ENCODE assay signal across 16 cellular contexts in genomic region chr11:17986711-17987220, GRCh38. TPM values are rescaled to one million over a fixed set of nuclear protein-coding genes. Genes with fewer than 3 reads are reported as not detected.
A peak's percentile ranks its signal among the peaks of the same experiment; 100 is the strongest.
DNase-seq lines count a peak whose midpoint lies in the region; ATAC-seq, FAIRE-seq and TF ChIP-seq lines count a peak whose summit lies in the region.
"Had no signal": no experiment of that assay in that cellular context is flagged by ENCODE, and none has a peak within 500 bp of the region (broad histone marks: within the 10 kb centered on the region; RNA-seq: fewer than 3 reads in every experiment).

No MANE protein-coding gene starts in this region.

- no peaks in the 10 kb centered on the region for H3K27me3 ChIP-seq in H9 (ENCODE audit: insufficient read depth, low read length)
- no peaks in the 10 kb centered on the region for H3K27me3 ChIP-seq in tibial artery

- no peak overlapping the region for H3K23ac ChIP-seq in H9 (ENCODE audit: insufficient read length, low read depth, low read length)

- H3K27ac ChIP-seq in H9 (ENCODE audit: insufficient read length, low read depth, low read length) (no peak overlapping the region), tibial artery (peak overlapping the region; percentile 29 to 49)
- H3K27ac ChIP-seq: prostate gland had no signal

- no peaks in the 10 kb centered on the region for H3K79me1 ChIP-seq in H9 (ENCODE audit: insufficient read depth, low read depth, low read length, poor library complexity, severe bottlenecking)

- H3K4ac ChIP-seq in H9 (ENCODE audit: low read depth, low read length): no peak overlapping the region

- H4K5ac ChIP-seq in H9 (ENCODE audit: insufficient read length, low read depth, low read length): no peak overlapping the region

- H3K56ac ChIP-seq in H9 (ENCODE audit: insufficient read length, low read depth, low read length): no peak overlapping the region

- H2BK12ac ChIP-seq in H9 (ENCODE audit: insufficient read length, low read depth, low read length): no peak overlapping the region

- no peak overlapping the region for H3K14ac ChIP-seq in H9 (ENCODE audit: insufficient read depth, low read length)

- H3K9me3 ChIP-seq in H9 (ENCODE audit: control insufficient read depth, low read depth, low read length) (no peaks in the 10 kb centered on the region), tibial artery (no peaks in the 10 kb centered on the region)
- H3K9me3 ChIP-seq: prostate gland had no signal

- no peak overlapping the region for H3K27ac Mint-ChIP-seq in H9
- no peak overlapping the region for H3K27ac Mint-ChIP-seq in activated T-helper 17 cell treated with anti-CD3 and anti-CD28 coated beads, Interleukin-2, amount 50 U/mL, for 72 hours

- H2BK20ac ChIP-seq in H9 (ENCODE audit: low read depth, low read length, poor library complexity, severe bottlenecking): no peak overlapping the region

- H3K9me3 Mint-ChIP-seq in H9: no peaks in the 10 kb centered on the region
- H3K9me3 Mint-ChIP-seq in activated T-helper 17 cell treated with anti-CD3 and anti-CD28 coated beads, Interleukin-2, amount 50 U/mL, for 72 hours: no peaks in the 10 kb centered on the region
- H3K9me3 Mint-ChIP-seq: central memory CD8-positive, alpha-beta T cell had no signal

- H2AK5ac ChIP-seq in H9 (ENCODE audit: insufficient read length, low read length): no peak overlapping the region

- no peak for FAIRE-seq in urothelium cell line (lab: Jason Lieb, UNC)

- no peak overlapping the region for H2BK15ac ChIP-seq in H9 (ENCODE audit: low read depth, low read length)

- ATAC-seq in left colon: peak; percentile 98
- no peak for ATAC-seq in activated T-helper 17 cell treated with anti-CD3 and anti-CD28 coated beads, Interleukin-2, amount 50 U/mL, for 72 hours (replicated peaks)

- no peaks in the 10 kb centered on the region for H3K4me1 Mint-ChIP-seq in H9
- peaks cover 1% of the 10 kb centered on the region for H3K4me1 Mint-ChIP-seq in activated T-helper 17 cell treated with anti-CD3 and anti-CD28 coated beads, Interleukin-2, amount 50 U/mL, for 72 hours

- 0 out of 3 replicates have a peak, but pooled peaks have one; percentile 24 for TF ChIP-seq CTCF in H9 (conservative IDR thresholded peaks at IDR 0.05)
- TF ChIP-seq CTCF in astrocyte of the spinal cord (IDR thresholded peaks at IDR 0.05; ENCODE audit: low read depth, low read length): peak; percentile 21
- no peak for TF ChIP-seq CTCF in tibial artery (IDR thresholded peaks at IDR 0.05)

- no peaks in the 10 kb centered on the region for H4K20me1 ChIP-seq in H9 (ENCODE audit: control insufficient read depth, insufficient read depth, insufficient read length)

- no peak overlapping the region for H3T11ph ChIP-seq in H9 (ENCODE audit: low read length)

- no peak overlapping the region for H2BK5ac ChIP-seq in H9 (ENCODE audit: insufficient read length, low read length)

- WGBS in H9 (ENCODE audit: extremely low coverage, insufficient read length, low lambda C conversion rate): no CpG with 5 or more reads among the region's 1 CpG

- H3K23me2 ChIP-seq in H9 (ENCODE audit: insufficient read length, low read depth, low read length, poor library complexity, severe bottlenecking): no peaks in the 10 kb centered on the region

- no peaks in the 10 kb centered on the region for H3K27me3 Mint-ChIP-seq in H9 (ENCODE audit: low read depth)
- H3K27me3 Mint-ChIP-seq in activated T-helper 17 cell treated with anti-CD3 and anti-CD28 coated beads, Interleukin-2, amount 50 U/mL, for 72 hours: no peaks in the 10 kb centered on the region
- H3K27me3 Mint-ChIP-seq: central memory CD8-positive, alpha-beta T cell had no signal

- H3K4me1 ChIP-seq in H9 (ENCODE audit: insufficient read depth, low read length): no peaks in the 10 kb centered on the region
- peaks cover 0 to 18% (median 11%) of the 10 kb centered on the region in 4 donors for H3K4me1 ChIP-seq in tibial artery
- H3K4me1 ChIP-seq: prostate gland had no signal

- DNase-seq in H9: no peak
- DNase-seq in astrocyte of the spinal cord (ENCODE audit: low read depth, low spot score): no peak
- no peak for DNase-seq in left colon
- no peak for DNase-seq in tibial artery
- no peak for DNase-seq in urothelium cell line (ENCODE audit: low spot score)
- no peak for DNase-seq in NCI-H748 treated with DMSO at 0.1 percent for 48 hours (lab: John Stamatoyannopoulos, UW)
- DNase-seq: activated CD4-positive, alpha-beta T cell treated with anti-CD3 and anti-CD28 coated beads, Interleukin-2, amount 50 U/mL, for 48 hours; activated effector memory CD4-positive, alpha-beta T cell treated with anti-CD3 and anti-CD28 coated beads, Interleukin-2, amount 50 U/mL, for 16 hours; Kasumi-1; midbrain; NCI-H1930; NCI-H774; stimulated activated naive CD4-positive, alpha-beta T cell had no signal

- no peak overlapping the region for H3K4me2 ChIP-seq in H9 (ENCODE audit: insufficient read depth, insufficient read length, low read length)

- no peak overlapping the region for H4K91ac ChIP-seq in H9 (ENCODE audit: insufficient read length, low read depth, low read length)

- H3K36me3 Mint-ChIP-seq in H9 (ENCODE audit: insufficient read depth in 1 of 3, low read depth in 3 of 3): peaks cover 0 to 27% (median 3%) of the 10 kb centered on the region in 3 experiments; a peak in 3 of 7 replicates
- peaks cover 81% of the 10 kb centered on the region for H3K36me3 Mint-ChIP-seq in activated T-helper 17 cell treated with anti-CD3 and anti-CD28 coated beads, Interleukin-2, amount 50 U/mL, for 72 hours (ENCODE audit: low read depth)

- H3K4me3 ChIP-seq in astrocyte of the spinal cord (ENCODE audit: low read depth, low read length): no peak overlapping the region
- H3K4me3 ChIP-seq in tibial artery: no peak overlapping the region
- H3K4me3 ChIP-seq: prostate gland had no signal

- H3K18ac ChIP-seq in H9 (ENCODE audit: insufficient read length, low read depth, low read length): no peak overlapping the region

- no peak overlapping the region for H2BK120ac ChIP-seq in H9 (ENCODE audit: low read depth, low read length, poor library complexity, severe bottlenecking)

- no peak overlapping the region for H3K9ac ChIP-seq in H9 (ENCODE audit: extremely low read depth, insufficient read length, low read length)

- no peaks in the 10 kb centered on the region for H3K79me2 ChIP-seq in H9 (ENCODE audit: insufficient read depth, low read length)

- no peak overlapping the region for H3K4me3 Mint-ChIP-seq in H9
- H3K4me3 Mint-ChIP-seq in activated T-helper 17 cell treated with anti-CD3 and anti-CD28 coated beads, Interleukin-2, amount 50 U/mL, for 72 hours: no peak overlapping the region
- H3K4me3 Mint-ChIP-seq: central memory CD8-positive, alpha-beta T cell had no signal

- peaks cover 25 to 32% (median 30%) of the 10 kb centered on the region in 3 donors for H3K36me3 ChIP-seq in tibial artery
- H3K36me3 ChIP-seq: prostate gland had no signal

- no peak overlapping the region for H4K8ac ChIP-seq in H9 (replicated peaks; ENCODE audit: insufficient read length, low read depth, low read length)

- in situ Hi-C loops in astrocyte of the spinal cord (cut with HindIII; ENCODE audit: low sequenced_read_pairs): no loop called here

- intact Hi-C loops in left colon (cut with DNase I, micrococcal nuclease): loop anchor here (10.0 kb wide), 2 partner anchors 252 to 392 kb away; partner anchors contain the start of gene KCNC1 (in 1 of the 2)
- intact Hi-C loops in tibial artery (cut with DNase I; ENCODE audit: low total_unique reads): no loop called here

- no peak overlapping the region for H2AFZ ChIP-seq in H9 (ENCODE audit: low read length)

RNA-seq across cellular contexts. Expression of gene SERGEF, which starts 26.1 kb away (rescaled TPM):
- total RNA-seq in H9 (2021) (29.5 and 31.4 TPM in 2 replicates), left colon (10 to 100 TPM; 28.6 to 30.6 TPM)
- total RNA-seq in activated T-helper 17 cell treated with anti-CD3 and anti-CD28 coated beads, Interleukin-2, amount 50 U/mL, for 72 hours: 10 to 100 TPM; 47.9 to 76.0 TPM

RNA-seq across cellular contexts. Expression of gene TPH1, which starts 59.3 kb away (rescaled TPM):
- total RNA-seq in H9 (2021): 0.07 and 0.17 TPM in 2 replicates
- 10 to 100 TPM; 13.9 to 14.6 TPM for total RNA-seq in left colon
- under 1 TPM; 0.19 to 0.24 TPM for total RNA-seq in activated T-helper 17 cell treated with anti-CD3 and anti-CD28 coated beads, Interleukin-2, amount 50 U/mL, for 72 hours

Comparison
In these comparisons a context has a peak if more than half of its experiments do, and no peak if none do; other contexts are left out.
1. CTCF ChIP-seq: peak in H9 (single experiment) and astrocyte of the spinal cord (single experiment); none in tibial artery (0 of 2).
2. RNA of gene TPH1, which starts 59.3 kb away (total RNA-seq): 13.9 to 14.6 TPM in left colon; 0.19 to 0.24 TPM in activated T-helper 17 cell treated with anti-CD3 and anti-CD28 coated beads, Interleukin-2, amount 50 U/mL, for 72 hours and 0.07 to 0.17 TPM in H9; every median in the first group is over 10 times any median in the second.